ENCODE assay signal across 28 cellular contexts in the genomic region with DNA sequence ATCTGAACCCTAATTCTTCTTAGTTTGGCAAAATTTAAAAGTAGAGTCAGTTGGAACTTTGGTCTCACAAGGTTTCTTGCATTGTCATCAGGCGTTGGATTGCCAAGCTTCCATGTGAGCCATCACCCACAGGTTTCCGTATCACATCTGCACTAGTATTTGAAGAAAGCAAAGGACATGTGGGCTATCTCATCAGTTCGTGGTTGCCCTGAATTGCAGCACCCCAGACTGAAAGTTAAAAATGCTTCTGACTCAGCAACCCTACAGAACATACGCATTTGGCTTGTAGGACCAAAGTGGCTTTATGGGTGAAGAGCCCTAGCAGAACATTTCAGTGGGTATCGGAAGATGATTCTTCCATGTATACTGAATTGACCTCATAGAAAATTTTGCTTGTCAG.
"Had no signal": no experiment of that assay in that cellular context is flagged by ENCODE, and none has a peak within 500 bp of the region (broad histone marks: within the 10 kb centered on the region; RNA-seq: fewer than 3 reads in every experiment).

No MANE protein-coding gene starts in this region.

- H3K27me3 ChIP-seq: adrenal gland, ascending aorta, cardiac muscle cell, spleen, testis, uterus had no signal

- H3K4me1 Mint-ChIP-seq: activated CD4-positive, alpha-beta T cell treated with anti-CD3 and anti-CD28 coated beads, Interleukin-2, amount 10 ng/mL, durations not matched to agents 24 days and 14 days; activated naive CD8-positive, alpha-beta T cell treated with anti-CD3 and anti-CD28 coated beads for 36 hours had no signal

- H3K27ac ChIP-seq: adrenal gland, ascending aorta, cardiac muscle cell, spleen, testis, uterus had no signal

- H3K4me3 ChIP-seq: adrenal gland, ascending aorta, cardiac muscle cell, spleen, testis, uterus had no signal

- H3K9me3 Mint-ChIP-seq: activated CD4-positive, alpha-beta memory T cell treated with anti-CD3 and anti-CD28 coated beads for 36 hours; activated CD4-positive, alpha-beta T cell treated with anti-CD3 and anti-CD28 coated beads, Interleukin-2, amount 10 ng/mL, durations not matched to agents 24 days and 14 days; activated naive CD4-positive, alpha-beta T cell treated with anti-CD3 and anti-CD28 coated beads for 36 hours; activated naive CD8-positive, alpha-beta T cell treated with anti-CD3 and anti-CD28 coated beads for 36 hours; activated T-helper 1 cell treated with anti-CD3 and anti-CD28 coated beads, Interleukin-12 subunit alpha, Interleukin-12 subunit beta, Interleukin-2, Interleukin-4 antibody, amounts not matched to agents 30 ng/mL and 10 ng/mL and 1 ng/mL, durations not matched to agents 14 hours and 24 hours and 36 hours; nephron; type B pancreatic cell had no signal

- H3K4me3 Mint-ChIP-seq: activated CD4-positive, alpha-beta memory T cell treated with anti-CD3 and anti-CD28 coated beads for 36 hours; activated CD4-positive, alpha-beta T cell treated with anti-CD3 and anti-CD28 coated beads, Interleukin-2, amount 10 ng/mL, durations not matched to agents 24 days and 14 days; activated naive CD4-positive, alpha-beta T cell treated with anti-CD3 and anti-CD28 coated beads for 36 hours; activated naive CD8-positive, alpha-beta T cell treated with anti-CD3 and anti-CD28 coated beads for 36 hours; activated T-helper 1 cell treated with anti-CD3 and anti-CD28 coated beads, Interleukin-12 subunit alpha, Interleukin-12 subunit beta, Interleukin-2, Interleukin-4 antibody, amounts not matched to agents 30 ng/mL and 10 ng/mL and 1 ng/mL, durations not matched to agents 14 hours and 24 hours and 36 hours; brain; nephron; type B pancreatic cell had no signal

- H3K27ac Mint-ChIP-seq: activated CD4-positive, alpha-beta memory T cell treated with anti-CD3 and anti-CD28 coated beads for 36 hours; activated CD4-positive, alpha-beta T cell treated with anti-CD3 and anti-CD28 coated beads, Interleukin-2, amount 10 ng/mL, durations not matched to agents 24 days and 14 days; activated naive CD4-positive, alpha-beta T cell treated with anti-CD3 and anti-CD28 coated beads for 36 hours; activated naive CD8-positive, alpha-beta T cell treated with anti-CD3 and anti-CD28 coated beads for 36 hours; activated T-helper 1 cell treated with anti-CD3 and anti-CD28 coated beads, Interleukin-12 subunit alpha, Interleukin-12 subunit beta, Interleukin-2, Interleukin-4 antibody, amounts not matched to agents 30 ng/mL and 10 ng/mL and 1 ng/mL, durations not matched to agents 14 hours and 24 hours and 36 hours; nephron; type B pancreatic cell had no signal

- H3K4me1 ChIP-seq: ascending aorta, uterus had no signal

- H3K36me3 ChIP-seq: adrenal gland, ascending aorta, cardiac muscle cell, spleen, uterus had no signal

- DNase-seq: activated CD4-positive, alpha-beta memory T cell treated with anti-CD3 and anti-CD28 coated beads for 36 hours; activated CD4-positive, alpha-beta T cell treated with anti-CD3 and anti-CD28 coated beads, Interleukin-2, amount 10 ng/mL, durations not matched to agents 24 days and 14 days; activated CD4-positive, CD25-positive, alpha-beta regulatory T cell treated with anti-CD3 and anti-CD28 coated beads, Interleukin-2, amount 50 U/mL, for 72 hours; activated CD8-positive, alpha-beta memory T cell treated with anti-CD3 and anti-CD28 coated beads, Interleukin-2, amount 50 U/mL, for 4 hours; activated effector memory CD4-positive, alpha-beta T cell treated with anti-CD3 and anti-CD28 coated beads, Interleukin-2, amount 50 U/mL, for 16 hours; activated naive CD4-positive, alpha-beta T cell treated with anti-CD3 and anti-CD28 coated beads for 36 hours; activated naive CD8-positive, alpha-beta T cell treated with anti-CD3 and anti-CD28 coated beads for 36 hours; activated T-cell treated with anti-CD3 and anti-CD28 coated beads, Interleukin-2, amount 50 U/mL, for 1 hour; adrenal gland; cortex of kidney; foreskin fibroblast; head of caudate nucleus; hippocampal formation; left cardiac atrium; left ventricle myocardium superior; posterior cingulate gyrus; right cardiac atrium; spleen; stimulated activated naive CD8-positive, alpha-beta T cell treated with anti-CD3 and anti-CD28 coated beads, Interleukin-15, Interleukin-2, amounts not matched to agents 100 U/mL and 50 U/mL, for 24 hours; T1000; testis; uterus had no signal

- H3K9me3 ChIP-seq: adrenal gland, ascending aorta, spleen, testis, uterus had no signal

- ATAC-seq: left cardiac atrium; left ventricle myocardium superior; right cardiac atrium; stimulated activated naive CD8-positive, alpha-beta T cell treated with anti-CD3 and anti-CD28 coated beads, Interleukin-15, Interleukin-2, amounts not matched to agents 100 U/mL and 50 U/mL, for 24 hours had no signal

- H3K36me3 Mint-ChIP-seq: activated CD4-positive, alpha-beta memory T cell treated with anti-CD3 and anti-CD28 coated beads for 36 hours; activated naive CD8-positive, alpha-beta T cell treated with anti-CD3 and anti-CD28 coated beads for 36 hours; brain; type B pancreatic cell had no signal
